ENCODE assay signal across 18 cellular contexts in genomic region chr1:43007377-43008105, GRCh38. TPM values are rescaled to one million over a fixed set of nuclear protein-coding genes. Genes with fewer than 3 reads are reported as not detected.
DNase-seq lines count a peak whose midpoint lies in the region; ATAC-seq and TF ChIP-seq lines count a peak whose summit lies in the region.
"Had no signal": no experiment of that assay in that cellular context is flagged by ENCODE, and none has a peak within 500 bp of the region (broad histone marks: within the 10 kb centered on the region; RNA-seq: fewer than 3 reads in every experiment).

No MANE protein-coding gene starts in this region.

- H3K4me3 Mint-ChIP-seq in endothelial cell (ENCODE audit: unreplicated experiment), result no peak overlapping the region
- H3K4me3 Mint-ChIP-seq in stimulated activated memory B cell treated with anti-CD40 and anti-IgM and Interleukin-4, amounts not matched to agents 10 μg/mL and 1 μg/mL and 100 μg/mL, for 72 hours, result no peak overlapping the region
- H3K4me3 Mint-ChIP-seq: activated naive CD8-positive, alpha-beta T cell; CD8-positive, alpha-beta memory T cell had no signal

- H3K4me1 Mint-ChIP-seq in endothelial cell (ENCODE audit: unreplicated experiment), result peaks cover 55% of the 10 kb centered on the region
- H3K4me1 Mint-ChIP-seq in stimulated activated memory B cell treated with anti-CD40 and anti-IgM and Interleukin-4, amounts not matched to agents 10 μg/mL and 1 μg/mL and 100 μg/mL, for 72 hours, result no peaks in the 10 kb centered on the region
- H3K4me1 Mint-ChIP-seq: CD8-positive, alpha-beta memory T cell had no signal

- TF ChIP-seq EP300 in tibial nerve (IDR thresholded peaks at IDR 0.05), result no peak

- H3K4ac ChIP-seq in mesenchymal stem cell (ENCODE audit: low read depth in 1 of 2, low read length in 2 of 2), result no peak overlapping the region

- H3K4me1 ChIP-seq in mesenchymal stem cell (ENCODE audit: control insufficient read depth, insufficient read depth, low read depth, low read length), result peaks cover 10% of the 10 kb centered on the region
- H3K4me1 ChIP-seq in tibial nerve, result peaks cover 0 to 20% (median 3%) of the 10 kb centered on the region in 4 donors
- H3K4me1 ChIP-seq: esophagus muscularis mucosa, right atrium auricular region had no signal

- H3K9ac ChIP-seq in mesenchymal stem cell (ENCODE audit: low read length), result no peak overlapping the region

- WGBS in mesenchymal stem cell, result 36% methylated on average over 48 of the region's 49 CpGs
- WGBS in tibial nerve, 2 donors, result 42 to 43% methylated on average over 36 to 39 of the region's 49 CpGs

- no peak overlapping the region for H2BK120ac ChIP-seq in mesenchymal stem cell (ENCODE audit: low read depth, low read length)

- H3K14ac ChIP-seq in mesenchymal stem cell (ENCODE audit: low read length in 2 of 2), result peak overlapping the region in 1 of 2 experiments; percentile 84

- H3K4me3 ChIP-seq in mesenchymal stem cell (ENCODE audit: insufficient read depth in 1 of 2, low read depth in 1 of 2, low read length in 2 of 2), result no peak overlapping the region
- H3K4me3 ChIP-seq in tibial nerve, result no peak overlapping the region
- H3K4me3 ChIP-seq: esophagus muscularis mucosa, right atrium auricular region had no signal

- H3K18ac ChIP-seq in mesenchymal stem cell (ENCODE audit: low read depth in 1 of 2, low read length in 2 of 2), result no peak overlapping the region

- no peaks in the 10 kb centered on the region for H3K36me3 Mint-ChIP-seq in endothelial cell (ENCODE audit: low read depth, unreplicated experiment)
- H3K36me3 Mint-ChIP-seq in stimulated activated memory B cell treated with anti-CD40 and anti-IgM and Interleukin-4, amounts not matched to agents 10 μg/mL and 1 μg/mL and 100 μg/mL, for 72 hours, result no peaks in the 10 kb centered on the region
- H3K36me3 Mint-ChIP-seq: activated naive CD8-positive, alpha-beta T cell; CD8-positive, alpha-beta memory T cell had no signal

- peak; percentile 29 for DNase-seq in DMS153 (lab: John Stamatoyannopoulos, UW)
- DNase-seq in DMS153 treated with DMSO at 0.1 percent for 48 hours (lab: John Stamatoyannopoulos, UW; ENCODE audit: unreplicated experiment), result no peak
- DNase-seq in endothelial cell (ENCODE audit: low spot score), result peak; percentile 29
- DNase-seq in mesenchymal stem cell, result no peak
- no peak for DNase-seq in tibial nerve (ENCODE audit: low spot score in 2 of 2)
- DNase-seq in activated CD8-positive, alpha-beta memory T cell treated with anti-CD3 and anti-CD28 coated beads, Interleukin-2, amount 50 U/mL, for 48 hours, result no peak
- DNase-seq: activated CD8-positive, alpha-beta memory T cell treated with anti-CD3 and anti-CD28 coated beads, Interleukin-2, amount 50 U/mL, for 4 hours; CD8-positive, alpha-beta memory T cell; cerebellar nuclear complex; PC-3; stimulated activated naive CD8-positive, alpha-beta T cell treated with anti-CD3 and anti-CD28 coated beads, Interleukin-15, Interleukin-2, amounts not matched to agents 100 U/mL and 50 U/mL, for 24 hours had no signal

- H3K27ac ChIP-seq in mesenchymal stem cell (ENCODE audit: low read length, poor library complexity, severe bottlenecking), result no peak overlapping the region
- H3K27ac ChIP-seq in tibial nerve, result peak overlapping the region; percentile 36 to 86 (median 63)
- H3K27ac ChIP-seq: 22Rv1, esophagus muscularis mucosa, right atrium auricular region had no signal

- H4K91ac ChIP-seq in mesenchymal stem cell (ENCODE audit: low read length), result no peak overlapping the region

- H3K27me3 ChIP-seq in mesenchymal stem cell (ENCODE audit: control insufficient read depth in 1 of 2, insufficient read depth in 1 of 2, low read length in 2 of 2) (peaks cover 0 to 64% of the 10 kb centered on the region in 2 experiments), tibial nerve (peaks cover 0 to 33% of the 10 kb centered on the region in 2 donors)

- H3K27ac Mint-ChIP-seq in endothelial cell (ENCODE audit: unreplicated experiment), result peak overlapping the region; percentile 97
- H3K27ac Mint-ChIP-seq in stimulated activated memory B cell treated with anti-CD40 and anti-IgM and Interleukin-4, amounts not matched to agents 10 μg/mL and 1 μg/mL and 100 μg/mL, for 72 hours, result no peak overlapping the region
- H3K27ac Mint-ChIP-seq: activated naive CD8-positive, alpha-beta T cell had no signal

- H3K27me3 Mint-ChIP-seq in endothelial cell (ENCODE audit: unreplicated experiment), result peaks cover 4% of the 10 kb centered on the region
- peaks cover 15% of the 10 kb centered on the region for H3K27me3 Mint-ChIP-seq in stimulated activated memory B cell treated with anti-CD40 and anti-IgM and Interleukin-4, amounts not matched to agents 10 μg/mL and 1 μg/mL and 100 μg/mL, for 72 hours

- no peak overlapping the region for H3K23ac ChIP-seq in mesenchymal stem cell (ENCODE audit: low read length in 2 of 2)

- H3K79me1 ChIP-seq in mesenchymal stem cell (replicated peaks; ENCODE audit: low read length, poor library complexity, severe bottlenecking), result no peaks in the 10 kb centered on the region

- no peak overlapping the region for H2AK5ac ChIP-seq in mesenchymal stem cell (ENCODE audit: low read length, severe bottlenecking)

- H3K36me3 ChIP-seq in mesenchymal stem cell (ENCODE audit: control insufficient read depth in 1 of 2, insufficient read depth in 2 of 2, low read depth in 1 of 2, low read length in 2 of 2) (no peaks in the 10 kb centered on the region), tibial nerve (no peaks in the 10 kb centered on the region)
- H3K36me3 ChIP-seq: esophagus muscularis mucosa, right atrium auricular region had no signal

- no peak for ATAC-seq in GM19397 (IDR thresholded peaks at IDR 0.05; ENCODE audit: unreplicated experiment)
- ATAC-seq in stimulated activated memory B cell treated with anti-CD40 and anti-IgM and Interleukin-4, amounts not matched to agents 10 μg/mL and 1 μg/mL and 100 μg/mL, for 72 hours, result no peak
- ATAC-seq: activated CD4-positive, CD25-positive, alpha-beta regulatory T cell treated with anti-CD3 and anti-CD28 coated beads, Interleukin-2, amount 50 U/mL, for 24 hours; PC-3; stimulated activated naive CD8-positive, alpha-beta T cell treated with anti-CD3 and anti-CD28 coated beads, Interleukin-15, Interleukin-2, amounts not matched to agents 100 U/mL and 50 U/mL, for 24 hours had no signal

- no peak overlapping the region for H2BK12ac ChIP-seq in mesenchymal stem cell (ENCODE audit: low read length in 2 of 2)

- H3K9me3 Mint-ChIP-seq in endothelial cell (ENCODE audit: unreplicated experiment), result no peaks in the 10 kb centered on the region
- H3K9me3 Mint-ChIP-seq in stimulated activated memory B cell treated with anti-CD40 and anti-IgM and Interleukin-4, amounts not matched to agents 10 μg/mL and 1 μg/mL and 100 μg/mL, for 72 hours, result no peaks in the 10 kb centered on the region
- H3K9me3 Mint-ChIP-seq: CD8-positive, alpha-beta memory T cell had no signal

- H3K4me2 ChIP-seq in mesenchymal stem cell (ENCODE audit: low read length, poor library complexity, severe bottlenecking), result no peak overlapping the region

- peak overlapping the region; percentile 22 for H2BK5ac ChIP-seq in mesenchymal stem cell (ENCODE audit: low read depth, low read length, poor library complexity, severe bottlenecking)

- H4K8ac ChIP-seq in mesenchymal stem cell (ENCODE audit: low read length), result peak overlapping the region; percentile 58

- H3K9me3 ChIP-seq in mesenchymal stem cell (ENCODE audit: control insufficient read depth, low read length) (no peaks in the 10 kb centered on the region), tibial nerve (no peaks in the 10 kb centered on the region)
- H3K9me3 ChIP-seq: esophagus muscularis mucosa, right atrium auricular region had no signal

- H2AFZ ChIP-seq in mesenchymal stem cell (ENCODE audit: low read depth, low read length), result no peak overlapping the region

- no peak overlapping the region for H2BK15ac ChIP-seq in mesenchymal stem cell (ENCODE audit: low read depth, poor library complexity, severe bottlenecking)

- TF ChIP-seq POLR2A in tibial nerve (IDR thresholded peaks at IDR 0.05), result no peak

- no peak for TF ChIP-seq CTCF in endothelial cell (IDR thresholded peaks at IDR 0.05; ENCODE audit: unreplicated experiment)
- no peak for TF ChIP-seq CTCF in tibial nerve (IDR thresholded peaks at IDR 0.05)

RNA-seq across cellular contexts. Expression of gene SLC2A1, which starts 48.9 kb away (rescaled TPM):
- total RNA-seq in endothelial cell (ENCODE audit: unreplicated experiment), result 511 TPM
- 64.6 TPM for polyA plus RNA-seq in mesenchymal stem cell (2013, experiment 1 of 2)
- 64.8 TPM for polyA plus RNA-seq in mesenchymal stem cell (2013, experiment 2 of 2)
- 1,000 to 10,000 TPM in 3 of 4 donors, 100 to 1,000 TPM in 1; 953 to 4,970 (median 3,437) TPM for total RNA-seq in tibial nerve

Comparison
In these comparisons a context has a peak if more than half of its experiments do, and no peak if none do; other contexts are left out.
1. DNase-seq: peak in DMS153 (single experiment) and endothelial cell (single experiment); none in DMS153 treated with DMSO at 0.1 percent for 48 hours (single experiment), mesenchymal stem cell (single experiment), tibial nerve (0 of 2) and activated CD8-positive, alpha-beta memory T cell treated with anti-CD3 and anti-CD28 coated beads, Interleukin-2, amount 50 U/mL, for 48 hours (single experiment).